Comparison of ENCODE assay signal across 12 cellular contexts in the genomic region with DNA sequence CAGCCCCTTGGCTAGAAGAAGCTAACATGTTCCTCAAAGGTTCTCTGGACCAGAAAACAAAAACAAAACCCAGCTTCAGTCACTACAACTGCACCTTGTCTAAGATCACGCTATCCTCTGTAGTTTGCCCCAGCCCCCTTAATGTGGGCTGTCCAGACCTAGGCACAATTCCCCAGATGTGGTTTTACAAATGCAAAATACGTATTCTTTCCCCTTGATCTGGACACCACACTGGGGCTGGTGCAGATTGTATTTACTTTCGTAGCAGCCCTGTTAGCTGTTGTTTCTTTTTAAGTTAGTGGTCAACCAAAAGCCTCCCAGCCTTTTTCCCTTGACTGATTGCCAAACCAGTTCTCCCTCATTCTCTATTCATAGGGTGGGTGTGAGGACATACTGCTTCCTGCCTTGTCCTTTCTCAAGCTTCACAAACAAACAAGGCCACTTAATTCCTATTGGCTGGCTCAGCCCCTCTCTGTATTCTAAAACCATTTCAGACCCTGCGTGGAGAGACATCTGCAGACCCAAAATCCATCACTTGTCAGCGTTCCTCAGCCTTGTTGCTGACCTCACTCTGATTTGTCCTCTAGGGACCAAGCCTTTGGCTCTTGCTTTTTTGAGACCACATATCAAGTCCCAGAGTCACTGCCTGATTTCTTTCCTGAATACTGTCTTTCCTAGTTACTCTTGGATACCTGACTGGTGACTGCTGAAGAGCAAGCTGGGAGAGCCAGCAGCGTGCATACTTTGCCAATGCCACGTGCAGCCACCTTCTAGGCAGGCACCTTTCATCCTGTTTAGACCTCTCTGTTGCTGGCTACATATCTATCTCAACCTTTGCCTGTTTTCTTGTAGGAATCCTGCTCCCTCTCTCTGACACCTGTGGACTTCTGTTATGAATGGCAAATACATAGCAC.
A peak's percentile ranks its signal among the peaks of the same experiment; 100 is the strongest.
DNase-seq lines count a peak whose midpoint lies in the region; ATAC-seq and TF ChIP-seq lines count a peak whose summit lies in the region.
"Had no signal": no experiment of that assay in that cellular context is flagged by ENCODE, and none has a peak within 500 bp of the region (broad histone marks: within the 10 kb centered on the region; RNA-seq: fewer than 3 reads in every experiment).

No MANE protein-coding gene starts in this region.

- WGBS in psoas muscle, 3 donors: 42 to 47% (median 45%) methylated on average over 7 of the region's 7 CpGs
- WGBS in body of pancreas, 2 donors: 48% methylated on average over 7 of the region's 7 CpGs

- POLR2A ChIA-PET in HEK293 (lab: Yijun Ruan, JAX): no interaction called here

- intact Hi-C loops in psoas muscle (cut with DNase I) (loop anchor here in 1 of 2 donors (5.0 kb wide), 1 partner anchor 159 kb away; a partner anchor contains a TSS), body of pancreas (cut with DNase I) (no loop called here)

- H3K27me3 ChIP-seq in psoas muscle (ENCODE audit: insufficient read depth in 3 of 3, low read length in 2 of 3) (no peaks in the 10 kb centered on the region), body of pancreas (no peaks in the 10 kb centered on the region)

- H3K4me1 ChIP-seq in HEK293 (ENCODE audit: control insufficient read depth, insufficient read depth, low read length): peaks cover 6% of the 10 kb centered on the region
- peaks cover 31% of the 10 kb centered on the region for H3K4me1 ChIP-seq in psoas muscle
- H3K4me1 ChIP-seq in body of pancreas: no peaks in the 10 kb centered on the region

- H3K9me3 ChIP-seq in HEK293 (ENCODE audit: control insufficient read depth, insufficient read depth, low read depth, low read length): no peaks in the 10 kb centered on the region
- H3K9me3 ChIP-seq in psoas muscle: no peaks in the 10 kb centered on the region
- no peaks in the 10 kb centered on the region for H3K9me3 ChIP-seq in body of pancreas

- H3K27ac ChIP-seq in HEK293 (ENCODE audit: extremely low read depth, low read depth, low read length): no peak overlapping the region
- peak overlapping the region; percentile 76 for H3K27ac ChIP-seq in psoas muscle
- H3K27ac ChIP-seq in body of pancreas: no peak overlapping the region

- ATAC-seq in psoas muscle: no peak
- no peak for ATAC-seq in body of pancreas

- DNase-seq in NCI-H82 treated with DMSO at 0.1 percent for 48 hours (lab: John Stamatoyannopoulos, UW; ENCODE audit: unreplicated experiment): peak; percentile 18
- peak; percentile 83 for DNase-seq in fibroblast of mammary gland (ENCODE audit: low read depth)
- no peak for DNase-seq in psoas muscle
- DNase-seq in activated CD4-positive, alpha-beta T cell treated with anti-CD3 and anti-CD28 coated beads for 1 hour: no peak
- DNase-seq in NCI-H526 treated with DMSO at 0.1 percent for 48 hours (lab: John Stamatoyannopoulos, UW): no peak
- DNase-seq in central memory CD4-positive, alpha-beta T cell: no peak
- DNase-seq in body of pancreas: no peak
- DNase-seq: activated naive CD4-positive, alpha-beta T cell treated with anti-CD3 and anti-CD28 coated beads, Interleukin-2, amount 50 U/mL, for 16 hours; NCI-H446; stimulated activated CD4-positive, alpha-beta T cell treated with anti-CD3 and anti-CD28 coated beads, Interleukin-12 subunit alpha, Interleukin-12 subunit beta, amount 100 ng/mL, for 4 hours; stimulated activated CD8-positive, alpha-beta memory T cell treated with anti-CD3 and anti-CD28 coated beads, Interleukin-4, amount 100 ng/mL, for 48 hours had no signal

- CTCF ChIA-PET in HEK293 (lab: Yijun Ruan, JAX): interaction anchor here (1.5 kb wide), 1 partner anchor 408 kb away, joined by 6 read pairs; no protein-coding TSS in a partner anchor

- H3K36me3 ChIP-seq in HEK293 (ENCODE audit: control insufficient read depth in 2 of 2, insufficient read depth in 1 of 2, low read length in 2 of 2): no peaks in the 10 kb centered on the region
- no peaks in the 10 kb centered on the region for H3K36me3 ChIP-seq in psoas muscle (ENCODE audit: insufficient read depth in 1 of 2, low read depth in 1 of 2)
- no peaks in the 10 kb centered on the region for H3K36me3 ChIP-seq in body of pancreas (replicated peaks in 1 of 2; ENCODE audit: insufficient read depth in 1 of 2, low read depth in 2 of 2)

- H3K4me3 ChIP-seq in HEK293 (ENCODE audit: low read depth, low read length) (no peak overlapping the region), fibroblast of mammary gland (ENCODE audit: control insufficient read depth, low read depth, low read length) (no peak overlapping the region), psoas muscle (no peak overlapping the region), body of pancreas (no peak overlapping the region)

- TF ChIP-seq CTCF in HEK293 (tag by site-specific recombination; IDR thresholded peaks at IDR 0.05) (no peak), fibroblast of mammary gland (conservative IDR thresholded peaks at IDR 0.05; ENCODE audit: control insufficient read depth, insufficient read depth, low read depth, low read length) (no peak), psoas muscle (IDR thresholded peaks at IDR 0.05) (no peak), body of pancreas (IDR thresholded peaks at IDR 0.05) (no peak)

- no peak for TF ChIP-seq POLR2A in body of pancreas (IDR thresholded peaks at IDR 0.05)

TF ChIP-seq in HEK293, 187 proteins besides CTCF, POLR2A, EP300 and RAD21:
- TF ChIP-seq SCRT2 (tag by site-specific recombination; IDR thresholded peaks at IDR 0.05): peak; percentile 27; the same call in 1 of the 2 replicates
- TF ChIP-seq, protein P1, sequence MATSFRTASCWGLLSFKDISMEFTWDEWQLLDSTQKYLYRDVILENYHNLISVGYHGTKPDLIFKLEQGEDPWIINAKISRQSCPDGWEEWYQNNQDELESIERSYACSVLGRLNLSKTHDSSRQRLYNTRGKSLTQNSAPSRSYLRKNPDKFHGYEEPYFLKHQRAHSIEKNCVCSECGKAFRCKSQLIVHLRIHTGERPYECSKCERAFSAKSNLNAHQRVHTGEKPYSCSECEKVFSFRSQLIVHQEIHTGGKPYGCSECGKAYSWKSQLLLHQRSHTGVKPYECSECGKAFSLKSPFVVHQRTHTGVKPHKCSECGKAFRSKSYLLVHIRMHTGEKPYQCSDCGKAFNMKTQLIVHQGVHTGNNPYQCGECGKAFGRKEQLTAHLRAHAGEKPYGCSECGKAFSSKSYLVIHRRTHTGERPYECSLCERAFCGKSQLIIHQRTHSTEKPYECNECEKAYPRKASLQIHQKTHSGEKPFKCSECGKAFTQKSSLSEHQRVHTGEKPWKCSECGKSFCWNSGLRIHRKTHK (tag by site-specific recombination; IDR thresholded peaks at IDR 0.05): no peak

Comparison
In these comparisons a context has a peak if more than half of its experiments do, and no peak if none do; other contexts are left out.
1. DNase-seq: peak in NCI-H82 treated with DMSO at 0.1 percent for 48 hours (single experiment) and fibroblast of mammary gland (single experiment); none in psoas muscle (0 of 2), activated CD4-positive, alpha-beta T cell treated with anti-CD3 and anti-CD28 coated beads for 1 hour (single experiment), NCI-H526 treated with DMSO at 0.1 percent for 48 hours (single experiment), central memory CD4-positive, alpha-beta T cell (single experiment) and body of pancreas (0 of 4).